In genomic region chr2:24046930-24047702, GRCh38 we compare ENCODE assay signal across 8 cellular contexts. TPM values are rescaled to one million over a fixed set of nuclear protein-coding genes. Genes with fewer than 3 reads are reported as not detected.
DNase-seq lines count a peak whose midpoint lies in the region; ATAC-seq and TF ChIP-seq lines count a peak whose summit lies in the region.

A gene with protein sequence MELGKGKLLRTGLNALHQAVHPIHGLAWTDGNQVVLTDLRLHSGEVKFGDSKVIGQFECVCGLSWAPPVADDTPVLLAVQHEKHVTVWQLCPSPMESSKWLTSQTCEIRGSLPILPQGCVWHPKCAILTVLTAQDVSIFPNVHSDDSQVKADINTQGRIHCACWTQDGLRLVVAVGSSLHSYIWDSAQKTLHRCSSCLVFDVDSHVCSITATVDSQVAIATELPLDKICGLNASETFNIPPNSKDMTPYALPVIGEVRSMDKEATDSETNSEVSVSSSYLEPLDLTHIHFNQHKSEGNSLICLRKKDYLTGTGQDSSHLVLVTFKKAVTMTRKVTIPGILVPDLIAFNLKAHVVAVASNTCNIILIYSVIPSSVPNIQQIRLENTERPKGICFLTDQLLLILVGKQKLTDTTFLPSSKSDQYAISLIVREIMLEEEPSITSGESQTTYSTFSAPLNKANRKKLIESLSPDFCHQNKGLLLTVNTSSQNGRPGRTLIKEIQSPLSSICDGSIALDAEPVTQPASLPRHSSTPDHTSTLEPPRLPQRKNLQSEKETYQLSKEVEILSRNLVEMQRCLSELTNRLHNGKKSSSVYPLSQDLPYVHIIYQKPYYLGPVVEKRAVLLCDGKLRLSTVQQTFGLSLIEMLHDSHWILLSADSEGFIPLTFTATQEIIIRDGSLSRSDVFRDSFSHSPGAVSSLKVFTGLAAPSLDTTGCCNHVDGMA (minus strand): TSS chr2:24047391. CDS start chr2:24039494, 7,897 bp downstream.

- H3K36me3 Mint-ChIP-seq in IgD-negative memory B cell: no peaks in the 10 kb centered on the region

- peaks cover 11 to 26% (median 21%) of the 10 kb centered on the region in 3 donors for H3K4me1 Mint-ChIP-seq in IgD-negative memory B cell

- peaks cover 4% of the 10 kb centered on the region for H3K27me3 Mint-ChIP-seq in IgD-negative memory B cell

- peak within 1 kb of the TSS; percentile 6 to 90 (median 85) for H3K27ac Mint-ChIP-seq in IgD-negative memory B cell

- H3K4me3 Mint-ChIP-seq in IgD-negative memory B cell: peak within 1 kb of the TSS; percentile 81 to 100 (median 95)

- no peak for TF ChIP-seq CTCF in epithelial cell of proximal tubule (conservative IDR thresholded peaks at IDR 0.05; ENCODE audit: low read depth, low read length)

- peak; percentile 99 for ATAC-seq in GM21529 (IDR thresholded peaks at IDR 0.05; ENCODE audit: unreplicated experiment)

- peak; percentile 96 for DNase-seq in DMS 273 treated with DMSO at 0.1 percent for 48 hours (lab: John Stamatoyannopoulos, UW)
- peak; percentile 84 for DNase-seq in OCI-M2 (lab: John Stamatoyannopoulos, UW; ENCODE audit: unreplicated experiment)
- peak; percentile 84 for DNase-seq in activated T-cell treated with anti-CD3 and anti-CD28 coated beads for 4 hours
- DNase-seq in epithelial cell of proximal tubule (ENCODE audit: low read depth): peak; percentile 89
- peak; percentile 97 for DNase-seq in mucosa of gallbladder (ENCODE audit: low spot score)
- DNase-seq in stimulated activated CD8-positive, alpha-beta memory T cell treated with anti-CD3 and anti-CD28 coated beads, Interleukin-4, amount 100 ng/mL, for 4 hours (ENCODE audit: low read depth in 2 of 2, low spot score in 1 of 2): peak; percentile 89 to 92

- peak within 1 kb of the TSS; percentile 66 for H3K4me3 ChIP-seq in epithelial cell of proximal tubule (ENCODE audit: low read depth, low read length)

- H3K9me3 Mint-ChIP-seq in IgD-negative memory B cell: no peaks in the 10 kb centered on the region

RNA-seq across cellular contexts. Expression of the gene that starts here (rescaled TPM):
- polyA plus RNA-seq in IgD-negative memory B cell: 5.8 TPM
- total RNA-seq in epithelial cell of proximal tubule: 7.7 and 13.8 TPM in 2 replicates
- 8.4 TPM for total RNA-seq in mucosa of gallbladder

Comparison
In these comparisons a context has a peak if more than half of its experiments do, and no peak if none do; other contexts are left out.
1. Peak in every context shown above with its lines: DNase-seq, ATAC-seq and H3K4me3 ChIP-seq.